ENCODE assay signal across 25 cellular contexts in the genomic region with DNA sequence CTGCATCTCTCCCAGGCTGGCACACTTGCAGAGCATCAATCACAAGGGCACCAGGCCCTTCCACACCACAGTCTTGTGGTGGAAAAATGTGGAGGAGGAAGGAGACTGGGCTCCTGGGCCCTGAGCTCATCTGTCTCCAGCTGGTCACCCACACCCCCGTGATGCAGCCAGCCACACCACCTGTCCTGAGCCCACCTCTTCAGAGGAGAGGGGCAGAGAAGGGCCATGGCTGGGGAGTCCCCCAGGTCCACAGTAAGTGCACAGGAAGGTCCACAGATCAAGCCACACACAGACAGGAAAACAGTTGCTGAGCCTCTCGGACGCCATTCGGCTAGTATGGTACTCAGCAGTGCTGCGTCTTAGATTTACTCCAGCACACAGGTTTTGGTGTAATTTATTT.
"Had no signal": no experiment of that assay in that cellular context is flagged by ENCODE, and none has a peak within 500 bp of the region (broad histone marks: within the 10 kb centered on the region; RNA-seq: fewer than 3 reads in every experiment).

No MANE protein-coding gene starts in this region.

- DNase-seq: effector CD8-positive, alpha-beta T cell; endodermal cell; foreskin fibroblast; gastrocnemius medialis; mesenchymal stem cell; midbrain; naive thymus-derived CD4-positive, alpha-beta T cell; psoas muscle; right cardiac atrium; small intestine; stimulated activated CD4-positive, alpha-beta T cell treated with anti-CD3 and anti-CD28 coated beads, Interleukin-12 subunit alpha, Interleukin-12 subunit beta, amount 100 ng/mL, for 4 hours; stimulated activated CD4-positive, alpha-beta T cell treated with anti-CD3 and anti-CD28 coated beads, Interleukin-1b, Interleukin-23, amount 100 ng/mL, for 48 hours; stimulated activated CD4-positive, alpha-beta T cell treated with anti-CD3 and anti-CD28 coated beads, Interleukin-4, amount 100 ng/mL, for 1 hour; stimulated activated CD8-positive, alpha-beta memory T cell treated with anti-CD3 and anti-CD28 coated beads, Interleukin-4, amount 100 ng/mL, for 48 hours; stimulated activated naive CD4-positive, alpha-beta T cell; stimulated activated naive CD8-positive, alpha-beta T cell treated with anti-CD3 and anti-CD28 coated beads, Interleukin-15, amount 100 ng/mL, for 72 hours; tibial artery; upper lobe of left lung had no signal

- H3K4me1 ChIP-seq: colonic mucosa, gastrocnemius medialis, neural progenitor cell, psoas muscle, tibial artery, upper lobe of left lung had no signal

- H3K27ac ChIP-seq: colonic mucosa, epithelial cell of prostate, gastrocnemius medialis, neural progenitor cell, psoas muscle, tibial artery, upper lobe of left lung had no signal

- H3K4me3 ChIP-seq: colonic mucosa, gastrocnemius medialis, neural progenitor cell, psoas muscle, tibial artery, upper lobe of left lung had no signal

- ATAC-seq: esophagus mucosa; gastrocnemius medialis; left lobe of liver; naive thymus-derived CD4-positive, alpha-beta T cell; psoas muscle; right cardiac atrium; stimulated activated naive CD8-positive, alpha-beta T cell treated with anti-CD3 and anti-CD28 coated beads, Interleukin-15, amount 100 ng/mL, for 72 hours had no signal

- H3K9me3 Mint-ChIP-seq: dendritic cell treated with granulocyte-macrophage colony-stimulating factor and Interleukin-4, amounts not matched to agents 40 ng/mL and 50 ng/mL, for 4 days; endodermal cell; naive thymus-derived CD4-positive, alpha-beta T cell; nephron; stimulated activated naive CD8-positive, alpha-beta T cell treated with anti-CD3 and anti-CD28 coated beads, Interleukin-15, amount 100 ng/mL, for 72 hours had no signal

- H3K4me1 Mint-ChIP-seq: endodermal cell; naive thymus-derived CD4-positive, alpha-beta T cell; nephron; stimulated activated naive CD8-positive, alpha-beta T cell treated with anti-CD3 and anti-CD28 coated beads, Interleukin-15, amount 100 ng/mL, for 72 hours had no signal

- H3K36me3 Mint-ChIP-seq: naive thymus-derived CD4-positive, alpha-beta T cell; neural progenitor cell had no signal

- H3K4me3 Mint-ChIP-seq: dendritic cell treated with granulocyte-macrophage colony-stimulating factor and Interleukin-4, amounts not matched to agents 40 ng/mL and 50 ng/mL, for 4 days; endodermal cell; naive thymus-derived CD4-positive, alpha-beta T cell; nephron; neural progenitor cell; stimulated activated naive CD8-positive, alpha-beta T cell treated with anti-CD3 and anti-CD28 coated beads, Interleukin-15, amount 100 ng/mL, for 72 hours had no signal

- H3K9me3 ChIP-seq: colonic mucosa, gastrocnemius medialis, psoas muscle, tibial artery, upper lobe of left lung had no signal

- H3K27me3 ChIP-seq: colonic mucosa, gastrocnemius medialis, neural progenitor cell, upper lobe of left lung had no signal

- H3K36me3 ChIP-seq: colonic mucosa, gastrocnemius medialis, neural progenitor cell, tibial artery, upper lobe of left lung had no signal

- H3K27me3 Mint-ChIP-seq: dendritic cell treated with granulocyte-macrophage colony-stimulating factor and Interleukin-4, amounts not matched to agents 40 ng/mL and 50 ng/mL, for 4 days had no signal
